8 cellular contexts compared by ENCODE assay signal in genomic region chr6:159106627-159107241, GRCh38.
DNase-seq lines count a peak whose midpoint lies in the region; ATAC-seq and TF ChIP-seq lines count a peak whose summit lies in the region.
"Had no signal": no experiment of that assay in that cellular context is flagged by ENCODE, and none has a peak within 500 bp of the region (broad histone marks: within the 10 kb centered on the region; RNA-seq: fewer than 3 reads in every experiment).

No MANE protein-coding gene starts in this region.

- H3K27me3 ChIP-seq in mesenchymal stem cell (ENCODE audit: control insufficient read depth in 1 of 2, insufficient read depth in 1 of 2, low read length in 2 of 2): peaks cover 18 to 47% of the 10 kb centered on the region in 2 experiments

- no peak overlapping the region for H2BK5ac ChIP-seq in mesenchymal stem cell (ENCODE audit: low read depth, low read length, poor library complexity, severe bottlenecking)

- no peak overlapping the region for H3K14ac ChIP-seq in mesenchymal stem cell (ENCODE audit: low read length in 2 of 2)

- no peak overlapping the region for H2AK5ac ChIP-seq in mesenchymal stem cell (ENCODE audit: low read length, severe bottlenecking)

- H3K9me3 ChIP-seq in mesenchymal stem cell (ENCODE audit: control insufficient read depth, low read length): no peaks in the 10 kb centered on the region

- H3K23ac ChIP-seq in mesenchymal stem cell (ENCODE audit: low read length in 2 of 2): no peak overlapping the region

- H3K4me1 Mint-ChIP-seq in activated CD4-positive, alpha-beta T cell treated with anti-CD3 and anti-CD28 coated beads for 36 hours: peaks cover 79% of the 10 kb centered on the region

- peak overlapping the region; percentile 89 for H3K27ac Mint-ChIP-seq in activated CD4-positive, alpha-beta T cell treated with anti-CD3 and anti-CD28 coated beads for 36 hours
- H3K27ac Mint-ChIP-seq: nephron had no signal

- no peak overlapping the region for H2BK12ac ChIP-seq in mesenchymal stem cell (ENCODE audit: low read length in 2 of 2)

- no peak for TF ChIP-seq CTCF in coronary artery (IDR thresholded peaks at IDR 0.05)

- ATAC-seq in GM18511 (IDR thresholded peaks at IDR 0.05; ENCODE audit: unreplicated experiment) (peak; percentile 91), HG02763 (IDR thresholded peaks at IDR 0.05; ENCODE audit: unreplicated experiment) (peak; percentile 78)
- peak; percentile 86 for ATAC-seq in activated CD4-positive, alpha-beta T cell treated with anti-CD3 and anti-CD28 coated beads for 36 hours

- H2BK15ac ChIP-seq in mesenchymal stem cell (ENCODE audit: low read depth, poor library complexity, severe bottlenecking): no peak overlapping the region

- no peaks in the 10 kb centered on the region for H3K27me3 Mint-ChIP-seq in activated CD4-positive, alpha-beta T cell treated with anti-CD3 and anti-CD28 coated beads for 36 hours

- H3K9me3 Mint-ChIP-seq in activated CD4-positive, alpha-beta T cell treated with anti-CD3 and anti-CD28 coated beads for 36 hours (ENCODE audit: low read depth): no peaks in the 10 kb centered on the region
- H3K9me3 Mint-ChIP-seq: nephron had no signal

- H3K36me3 ChIP-seq in mesenchymal stem cell (ENCODE audit: control insufficient read depth in 1 of 2, insufficient read depth in 2 of 2, low read depth in 1 of 2, low read length in 2 of 2): no peaks in the 10 kb centered on the region

- POLR2A ChIA-PET in activated CD4-positive, alpha-beta T cell treated with anti-CD3 and anti-CD28 coated beads for 36 hours (lab: Charles Lee): interaction anchor here (0.6 to 2.0 kb wide), 8 partner anchors 12 to 616 kb away, joined by 3 to 6 read pairs (median 5); partner anchors contain the start of genes RSPH3 and TAGAP

- H3K4me2 ChIP-seq in mesenchymal stem cell (ENCODE audit: low read length, poor library complexity, severe bottlenecking): no peak overlapping the region

- peaks cover 2% of the 10 kb centered on the region for H3K4me1 ChIP-seq in mesenchymal stem cell (ENCODE audit: control insufficient read depth, insufficient read depth, low read depth, low read length)

- peak; percentile 83 for DNase-seq in NCI-H2107 (lab: John Stamatoyannopoulos, UW)
- peak; percentile 92 for DNase-seq in activated CD4-positive, alpha-beta T cell treated with anti-CD3 and anti-CD28 coated beads for 36 hours
- DNase-seq in coronary artery (ENCODE audit: low spot score): peak; percentile 64
- peak; percentile 50 for DNase-seq in mesenchymal stem cell
- DNase-seq in stimulated activated CD8-positive, alpha-beta memory T cell treated with anti-CD3 and anti-CD28 coated beads, Interleukin-4, amount 100 ng/mL, for 4 hours (ENCODE audit: low read depth in 2 of 2, low spot score in 1 of 2): peak; percentile 78 to 91

- no peak overlapping the region for H3K4ac ChIP-seq in mesenchymal stem cell (ENCODE audit: low read depth in 1 of 2, low read length in 2 of 2)

- H2BK120ac ChIP-seq in mesenchymal stem cell (ENCODE audit: low read depth, low read length): no peak overlapping the region

- intact Hi-C loops in activated CD4-positive, alpha-beta T cell treated with anti-CD3 and anti-CD28 coated beads for 36 hours (cut with DNase I, micrococcal nuclease): loop anchor here (1.0 to 5.0 kb wide), 6 partner anchors 28 to 453 kb away; partner anchors contain the start of gene EZR (in 1 of the 2)

- no peak overlapping the region for H4K91ac ChIP-seq in mesenchymal stem cell (ENCODE audit: low read length)

- H3K4me3 Mint-ChIP-seq in activated CD4-positive, alpha-beta T cell treated with anti-CD3 and anti-CD28 coated beads for 36 hours: peak overlapping the region; percentile 66
- H3K4me3 Mint-ChIP-seq: nephron had no signal

- no peak overlapping the region for H3K27ac ChIP-seq in coronary artery
- no peak overlapping the region for H3K27ac ChIP-seq in mesenchymal stem cell (ENCODE audit: low read length, poor library complexity, severe bottlenecking)

- no peak overlapping the region for H3K18ac ChIP-seq in mesenchymal stem cell (ENCODE audit: low read depth in 1 of 2, low read length in 2 of 2)

- no peaks in the 10 kb centered on the region for H3K79me1 ChIP-seq in mesenchymal stem cell (replicated peaks; ENCODE audit: low read length, poor library complexity, severe bottlenecking)

- no peak overlapping the region for H4K8ac ChIP-seq in mesenchymal stem cell (ENCODE audit: low read length)

- WGBS in mesenchymal stem cell: 71% methylated on average over 7 of the region's 7 CpGs

- H3K36me3 Mint-ChIP-seq in activated CD4-positive, alpha-beta T cell treated with anti-CD3 and anti-CD28 coated beads for 36 hours (ENCODE audit: low read depth): no peaks in the 10 kb centered on the region

- no peak overlapping the region for H3K9ac ChIP-seq in mesenchymal stem cell (ENCODE audit: low read length)

- H2AFZ ChIP-seq in mesenchymal stem cell (ENCODE audit: low read depth, low read length): no peak overlapping the region

- CTCF ChIA-PET in activated CD4-positive, alpha-beta T cell treated with anti-CD3 and anti-CD28 coated beads for 36 hours (lab: Charles Lee): interaction anchor here (1.0 to 16.1 kb wide), 16 partner anchors 8 to 133 kb away, joined by 3 to 413 read pairs (median 4); partner anchors contain the start of genes RSPH3 and TAGAP

- H3K4me3 ChIP-seq in coronary artery: peak overlapping the region; percentile 25
- no peak overlapping the region for H3K4me3 ChIP-seq in mesenchymal stem cell (ENCODE audit: insufficient read depth in 1 of 2, low read depth in 1 of 2, low read length in 2 of 2)
